Comparison of ENCODE assay signal across 16 cellular contexts in genomic region chr2:80392446-80392845, GRCh38.
DNase-seq lines count a peak whose midpoint lies in the region; FAIRE-seq and TF ChIP-seq lines count a peak whose summit lies in the region.
"Had no signal": no experiment of that assay in that cellular context is flagged by ENCODE, and none has a peak within 500 bp of the region (broad histone marks: within the 10 kb centered on the region; RNA-seq: fewer than 3 reads in every experiment).

No MANE protein-coding gene starts in this region.

- H3K9me3 ChIP-seq in astrocyte (ENCODE audit: insufficient read depth, low read depth, low read length) = no peaks in the 10 kb centered on the region

- no peak overlapping the region for H3K9ac ChIP-seq in astrocyte (ENCODE audit: low read length)

- no peaks in the 10 kb centered on the region for H3K79me2 ChIP-seq in astrocyte (ENCODE audit: insufficient read depth, low read length)

- FAIRE-seq in astrocyte (lab: Jason Lieb, UNC) (no peak), RCC 7860 (lab: Jason Lieb, UNC) (no peak)
- FAIRE-seq: GM19239, H54 had no signal

- H2AFZ ChIP-seq in astrocyte (ENCODE audit: low read depth, low read length) = no peak overlapping the region

- no peak overlapping the region for H3K4me2 ChIP-seq in astrocyte (ENCODE audit: low read length)

- no peaks in the 10 kb centered on the region for H3K4me1 ChIP-seq in astrocyte (ENCODE audit: insufficient read depth, low read length)

- no peak overlapping the region for H3K27ac ChIP-seq in astrocyte (ENCODE audit: low read depth, low read length)
- H3K27ac ChIP-seq: RWPE1 had no signal

- no peak overlapping the region for H3K4me3 Mint-ChIP-seq in astrocyte (ENCODE audit: unreplicated experiment)

- H3K36me3 Mint-ChIP-seq in astrocyte (ENCODE audit: low read depth, unreplicated experiment) = no peaks in the 10 kb centered on the region

- H3K27ac Mint-ChIP-seq in astrocyte (ENCODE audit: unreplicated experiment) = no peak overlapping the region

- DNase-seq in GM03348 (ENCODE audit: low spot score) (peak; percentile 54), astrocyte (ENCODE audit: low read depth) (peak; percentile 31), kidney glomerular epithelial cell (lab: John Stamatoyannopoulos, UW) (peak; percentile 23), NCI-H2227 (lab: John Stamatoyannopoulos, UW; ENCODE audit: unreplicated experiment) (no peak), RPMI8226 (no peak), RCC 7860 (ENCODE audit: low spot score) (no peak), inferior parietal cortex (ENCODE audit: extremely low spot score) (no peak)
- DNase-seq: C1 segment of cervical spinal cord, NCI-H1417 treated with DMSO at 0.1 percent for 48 hours, NCI-H1930, NCI-H446 treated with DMSO at 0.1 percent for 48 hours, OCI-M1, SW 1271 had no signal

- H4K20me1 ChIP-seq in astrocyte (ENCODE audit: insufficient read depth, low read length) = no peaks in the 10 kb centered on the region

- no peak overlapping the region for H3K4me3 ChIP-seq in astrocyte (ENCODE audit: insufficient read depth, low read depth, low read length)

- no peaks in the 10 kb centered on the region for H3K36me3 ChIP-seq in astrocyte (ENCODE audit: insufficient read depth, low read length)

- no peaks in the 10 kb centered on the region for H3K9me3 Mint-ChIP-seq in astrocyte (ENCODE audit: unreplicated experiment)

- H3K27me3 Mint-ChIP-seq in astrocyte (ENCODE audit: low read depth, unreplicated experiment) = no peaks in the 10 kb centered on the region

- H3K4me1 Mint-ChIP-seq in astrocyte (ENCODE audit: low read depth, unreplicated experiment) = peaks cover 10% of the 10 kb centered on the region

- no peaks in the 10 kb centered on the region for H3K27me3 ChIP-seq in astrocyte (ENCODE audit: insufficient read depth, low read length)

- TF ChIP-seq CTCF in astrocyte (IDR thresholded peaks at IDR 0.05; ENCODE audit: insufficient read depth, low read depth, low read length) = no peak

Comparison
In these comparisons a context has a peak if more than half of its experiments do, and no peak if none do; other contexts are left out.
1. DNase-seq: peak in GM03348 (single experiment), astrocyte (single experiment) and kidney glomerular epithelial cell (single experiment); none in NCI-H2227 (single experiment), RPMI8226 (single experiment), RCC 7860 (single experiment) and inferior parietal cortex (single experiment).